In genomic region chr2:98382739-98383138, GRCh38 we compare ENCODE assay signal across 18 cellular contexts. TPM values are rescaled to one million over a fixed set of nuclear protein-coding genes. Genes with fewer than 3 reads are reported as not detected.
DNase-seq lines count a peak whose midpoint lies in the region; FAIRE-seq and TF ChIP-seq lines count a peak whose summit lies in the region.
"Had no signal": no experiment of that assay in that cellular context is flagged by ENCODE, and none has a peak within 500 bp of the region (broad histone marks: within the 10 kb centered on the region; RNA-seq: fewer than 3 reads in every experiment).

No MANE protein-coding gene starts in this region.

- H3K4me1 Mint-ChIP-seq in osteocyte (ENCODE audit: unreplicated experiment) = peaks cover 4% of the 10 kb centered on the region
- H3K4me1 Mint-ChIP-seq: CD14-positive monocyte had no signal

- no peak overlapping the region for H3K27ac Mint-ChIP-seq in osteocyte (ENCODE audit: unreplicated experiment)
- H3K27ac Mint-ChIP-seq: CD14-positive monocyte had no signal

- H3K27ac ChIP-seq in HUES48 (ENCODE audit: low read depth, low read length) = peak overlapping the region; percentile 16
- H3K27ac ChIP-seq in Peyer's patch = no peak overlapping the region
- H3K27ac ChIP-seq: A549, BLaER1 had no signal

- DNase-seq in NT2/D1 (ENCODE audit: low read depth, low spot score) (no peak), islet precursor cell (peak; percentile 32), osteocyte (ENCODE audit: extremely low spot score, unreplicated experiment) (peak; percentile 51), Peyer's patch (no peak), GM19239 (ENCODE audit: insufficient read length, low spot score) (no peak), 8988T (no peak)
- DNase-seq: CD4-positive, alpha-beta memory T cell; DMS79 treated with DMSO at 0.1 percent for 48 hours; GF-D8; HCEC 1CT; IMR-90 had no signal

- TF ChIP-seq CTCF in osteocyte (IDR thresholded peaks at IDR 0.05) (no peak), Peyer's patch (IDR thresholded peaks at IDR 0.05) (no peak)

- no peak overlapping the region for H3K4me3 ChIP-seq in HUES48 (ENCODE audit: low read depth, low read length)
- no peak overlapping the region for H3K4me3 ChIP-seq in NT2/D1 (ENCODE audit: insufficient read length, low read depth)
- H3K4me3 ChIP-seq in Peyer's patch = no peak overlapping the region
- H3K4me3 ChIP-seq: A549, BLaER1, K562 had no signal

- no peaks in the 10 kb centered on the region for H3K36me3 Mint-ChIP-seq in osteocyte (ENCODE audit: unreplicated experiment)
- H3K36me3 Mint-ChIP-seq: CD14-positive monocyte; CD4-positive, alpha-beta memory T cell had no signal

- H3K9ac ChIP-seq in HUES48 (ENCODE audit: low read depth, low read length) = no peak overlapping the region
- H3K9ac ChIP-seq in NT2/D1 (ENCODE audit: insufficient read length, low read depth) = peak overlapping the region; percentile 45
- H3K9ac ChIP-seq: BLaER1 had no signal

- no peak for FAIRE-seq in GM19239 (lab: Jason Lieb, UNC)
- FAIRE-seq: A549, K562 had no signal

- no peak overlapping the region for H3K4me3 Mint-ChIP-seq in osteocyte (ENCODE audit: unreplicated experiment)
- H3K4me3 Mint-ChIP-seq: CD14-positive monocyte; CD4-positive, alpha-beta memory T cell had no signal

- H3K27me3 Mint-ChIP-seq in osteocyte (ENCODE audit: unreplicated experiment) = peaks cover 56% of the 10 kb centered on the region

- no peaks in the 10 kb centered on the region for H3K9me3 Mint-ChIP-seq in osteocyte (ENCODE audit: unreplicated experiment)
- H3K9me3 Mint-ChIP-seq: CD14-positive monocyte; CD4-positive, alpha-beta memory T cell had no signal

- H3K36me3 ChIP-seq in HUES48 (ENCODE audit: control insufficient read depth, insufficient read depth, low read length) = no peaks in the 10 kb centered on the region
- H3K36me3 ChIP-seq in NT2/D1 (ENCODE audit: insufficient read depth, insufficient read length, low read length) = no peaks in the 10 kb centered on the region
- no peaks in the 10 kb centered on the region for H3K36me3 ChIP-seq in Peyer's patch
- H3K36me3 ChIP-seq: BLaER1 had no signal

- no peaks in the 10 kb centered on the region for H3K9me3 ChIP-seq in HUES48 (ENCODE audit: control insufficient read depth, insufficient read depth, low read length)
- no peaks in the 10 kb centered on the region for H3K9me3 ChIP-seq in NT2/D1 (ENCODE audit: insufficient read depth, low read length)
- H3K9me3 ChIP-seq in Peyer's patch = no peaks in the 10 kb centered on the region
- H3K9me3 ChIP-seq: A549, BLaER1 had no signal

- TF ChIP-seq POLR2A in Peyer's patch (IDR thresholded peaks at IDR 0.05) = no peak

- H3K4me1 ChIP-seq in HUES48 (ENCODE audit: control insufficient read depth, insufficient read depth, low read length) (peaks cover 9% of the 10 kb centered on the region; the same call in 1 of the 2 replicates), NT2/D1 (ENCODE audit: insufficient read depth, insufficient read length) (peaks cover 19% of the 10 kb centered on the region), Peyer's patch (no peaks in the 10 kb centered on the region)
- H3K4me1 ChIP-seq: A549 had no signal

- H3K27me3 ChIP-seq in HUES48 (ENCODE audit: control insufficient read depth, insufficient read depth, low read length) = no peaks in the 10 kb centered on the region
- H3K27me3 ChIP-seq in NT2/D1 (ENCODE audit: insufficient read depth, insufficient read length) = peaks cover 30% of the 10 kb centered on the region
- H3K27me3 ChIP-seq in Peyer's patch = no peaks in the 10 kb centered on the region
- H3K27me3 ChIP-seq: BLaER1 had no signal

RNA-seq across cellular contexts. Expression of gene CNGA3, which starts 36.5 kb away (rescaled TPM):
- total RNA-seq in osteocyte = not detected in 2 replicates
- 1 to 10 TPM in 3 of 4 donors, not detected in 1; 1.7 to 3.0 (median 2.2) TPM for total RNA-seq in Peyer's patch
- total RNA-seq: CD4-positive, alpha-beta memory T cell; H4; HT-29; K562 had no signal

Comparison
In these comparisons a context has a peak if more than half of its experiments do, and no peak if none do; other contexts are left out.
1. DNase-seq: peak in islet precursor cell (single experiment) and osteocyte (single experiment); none in NT2/D1 (single experiment), Peyer's patch (0 of 3), GM19239 (single experiment) and 8988T (single experiment).